In genomic region chr9:136634904-136635303, GRCh38 we compare ENCODE assay signal across 19 cellular contexts. TPM values are rescaled to one million over a fixed set of nuclear protein-coding genes. Genes with fewer than 3 reads are reported as not detected.
A peak's percentile ranks its signal among the peaks of the same experiment; 100 is the strongest.
DNase-seq lines count a peak whose midpoint lies in the region; FAIRE-seq and TF ChIP-seq lines count a peak whose summit lies in the region.
"Had no signal": no experiment of that assay in that cellular context is flagged by ENCODE, and none has a peak within 500 bp of the region (broad histone marks: within the 10 kb centered on the region; RNA-seq: fewer than 3 reads in every experiment).

No MANE protein-coding gene starts in this region.

- no peak overlapping the region for H3K4me3 ChIP-seq in BLaER1 treated with 17β-estradiol and CSF1 and Interleukin-3, amounts not matched to agents 10 nM and 100 nM
- H3K4me3 ChIP-seq in adrenal gland (no peak overlapping the region), mesenchymal stem cell (ENCODE audit: insufficient read depth in 1 of 2, low read depth in 1 of 2, low read length in 2 of 2) (no peak overlapping the region), hepatocyte (no peak overlapping the region), small intestine (ENCODE audit: low read depth in 1 of 2, low read length in 2 of 2) (no peak overlapping the region), HAP-1 (no peak overlapping the region)
- H3K4me3 ChIP-seq: A549, SK-N-MC had no signal

- no peak overlapping the region for H2BK5ac ChIP-seq in mesenchymal stem cell (ENCODE audit: low read depth, low read length, poor library complexity, severe bottlenecking)

- no peak overlapping the region for H3K27ac ChIP-seq in BLaER1 treated with 17β-estradiol and CSF1 and Interleukin-3, amounts not matched to agents 10 nM and 100 nM
- H3K27ac ChIP-seq in adrenal gland, result peak overlapping the region in 2 of 5 donors; percentile 45 to 51
- H3K27ac ChIP-seq in mesenchymal stem cell (ENCODE audit: low read length, poor library complexity, severe bottlenecking), result no peak overlapping the region
- no peak overlapping the region for H3K27ac ChIP-seq in hepatocyte
- H3K27ac ChIP-seq in small intestine (ENCODE audit: low read depth in 1 of 2, low read length in 1 of 2), result no peak overlapping the region
- H3K27ac ChIP-seq: A549, SK-N-MC had no signal

- H3K18ac ChIP-seq in mesenchymal stem cell (ENCODE audit: low read depth in 1 of 2, low read length in 2 of 2), result no peak overlapping the region

- no peak overlapping the region for H4K91ac ChIP-seq in mesenchymal stem cell (ENCODE audit: low read length)

- in situ Hi-C loops in HAP-1 (cut with MboI; ENCODE audit: low sequenced_read_pairs), result loop anchor here (5.0 kb wide), 1 partner anchor 143 kb away; no protein-coding TSS in a partner anchor

- H3K36me3 ChIP-seq in BLaER1 treated with 17β-estradiol and CSF1 and Interleukin-3, amounts not matched to agents 10 nM and 100 nM, result no peaks in the 10 kb centered on the region
- no peaks in the 10 kb centered on the region for H3K36me3 ChIP-seq in adrenal gland (replicated peaks in 1 of 2)
- no peaks in the 10 kb centered on the region for H3K36me3 ChIP-seq in mesenchymal stem cell (ENCODE audit: control insufficient read depth in 1 of 2, insufficient read depth in 2 of 2, low read depth in 1 of 2, low read length in 2 of 2)
- H3K36me3 ChIP-seq in hepatocyte (replicated peaks; ENCODE audit: insufficient read depth, low read depth), result no peaks in the 10 kb centered on the region
- no peaks in the 10 kb centered on the region for H3K36me3 ChIP-seq in small intestine (ENCODE audit: control insufficient read depth in 2 of 2, insufficient read depth in 2 of 2, low read length in 2 of 2)
- no peaks in the 10 kb centered on the region for H3K36me3 ChIP-seq in HAP-1 (replicated peaks)

- no peaks in the 10 kb centered on the region for H3K79me2 ChIP-seq in hepatocyte

- FAIRE-seq in small intestine (lab: Jason Lieb, UNC), result no peak
- FAIRE-seq: A549, GM12892, H54 had no signal

- H3K4ac ChIP-seq in mesenchymal stem cell (ENCODE audit: low read depth in 1 of 2, low read length in 2 of 2), result no peak overlapping the region

- H3K9me3 ChIP-seq in BLaER1 treated with 17β-estradiol and CSF1 and Interleukin-3, amounts not matched to agents 10 nM and 100 nM (replicated peaks in 1 of 11), result no peaks in the 10 kb centered on the region
- no peaks in the 10 kb centered on the region for H3K9me3 ChIP-seq in adrenal gland (replicated peaks in 1 of 3)
- no peaks in the 10 kb centered on the region for H3K9me3 ChIP-seq in mesenchymal stem cell (ENCODE audit: control insufficient read depth, low read length)
- no peaks in the 10 kb centered on the region for H3K9me3 ChIP-seq in hepatocyte (ENCODE audit: low read depth)
- no peaks in the 10 kb centered on the region for H3K9me3 ChIP-seq in small intestine (ENCODE audit: control insufficient read depth, low read depth)
- no peaks in the 10 kb centered on the region for H3K9me3 ChIP-seq in HAP-1
- H3K9me3 ChIP-seq: A549 had no signal

- H4K20me1 ChIP-seq in BLaER1 treated with 17β-estradiol and CSF1 and Interleukin-3, amounts not matched to agents 10 nM and 100 nM, result peaks cover 0 to 14% (median 0%) of the 10 kb centered on the region in 11 experiments; a peak in 6 of 22 replicates
- no peaks in the 10 kb centered on the region for H4K20me1 ChIP-seq in hepatocyte (ENCODE audit: insufficient read depth, poor library complexity, severe bottlenecking)

- no peak for TF ChIP-seq POLR2A in adrenal gland (IDR thresholded peaks at IDR 0.05)

- H3K14ac ChIP-seq in mesenchymal stem cell (ENCODE audit: low read length in 2 of 2), result no peak overlapping the region

- H4K8ac ChIP-seq in mesenchymal stem cell (ENCODE audit: low read length), result peak overlapping the region; percentile 43

- no peak for TF ChIP-seq CTCF in adrenal gland (IDR thresholded peaks at IDR 0.05)
- no peak for TF ChIP-seq CTCF in hepatocyte (IDR thresholded peaks at IDR 0.05; ENCODE audit: poor library complexity)

- H3K9me2 ChIP-seq in hepatocyte (replicated peaks; ENCODE audit: insufficient read depth), result no peaks in the 10 kb centered on the region

- H3K4me2 ChIP-seq in BLaER1 treated with 17β-estradiol and CSF1 and Interleukin-3, amounts not matched to agents 10 nM and 100 nM, result peak overlapping the region in 6 of 11 experiments; percentile 19 to 36 (median 30); a peak in 8 of 22 replicates
- no peak overlapping the region for H3K4me2 ChIP-seq in mesenchymal stem cell (ENCODE audit: low read length, poor library complexity, severe bottlenecking)
- H3K4me2 ChIP-seq in hepatocyte, result no peak overlapping the region
- H3K4me2 ChIP-seq: A549 had no signal

- no peak overlapping the region for H2AK5ac ChIP-seq in mesenchymal stem cell (ENCODE audit: low read length, severe bottlenecking)

- H3K9ac ChIP-seq in BLaER1 treated with 17β-estradiol and CSF1 and Interleukin-3, amounts not matched to agents 10 nM and 100 nM, result no peak overlapping the region
- H3K9ac ChIP-seq in mesenchymal stem cell (ENCODE audit: low read length), result no peak overlapping the region

- no peak overlapping the region for H2AFZ ChIP-seq in mesenchymal stem cell (ENCODE audit: low read depth, low read length)
- no peak overlapping the region for H2AFZ ChIP-seq in hepatocyte

- H2BK15ac ChIP-seq in mesenchymal stem cell (ENCODE audit: low read depth, poor library complexity, severe bottlenecking), result no peak overlapping the region

- H3K4me1 ChIP-seq in BLaER1 treated with 17β-estradiol and CSF1 and Interleukin-3, amounts not matched to agents 10 nM and 100 nM, result peaks cover 5 to 33% (median 25%) of the 10 kb centered on the region in 10 experiments; a peak in 19 of 20 replicates
- H3K4me1 ChIP-seq in adrenal gland (replicated peaks in 1 of 2), result peaks cover 0 to 5% of the 10 kb centered on the region in 2 donors
- peaks cover 8% of the 10 kb centered on the region for H3K4me1 ChIP-seq in mesenchymal stem cell (ENCODE audit: control insufficient read depth, insufficient read depth, low read depth, low read length)
- no peaks in the 10 kb centered on the region for H3K4me1 ChIP-seq in hepatocyte (ENCODE audit: insufficient read depth)
- H3K4me1 ChIP-seq in small intestine (ENCODE audit: control insufficient read depth in 2 of 2, insufficient read depth in 1 of 2, low read depth in 1 of 2, low read length in 1 of 2), result no peaks in the 10 kb centered on the region
- no peaks in the 10 kb centered on the region for H3K4me1 ChIP-seq in HAP-1
- H3K4me1 ChIP-seq: A549 had no signal

- 53 to 77% (median 57%) methylated on average over 4 to 11 of the region's 11 CpGs for WGBS in adrenal gland, 4 donors
- WGBS in mesenchymal stem cell, result 84% methylated on average over 11 of the region's 11 CpGs
- WGBS in hepatocyte (ENCODE audit: low lambda C conversion rate, missing lambda C conversion rate), result 88% methylated on average over 11 of the region's 11 CpGs
- WGBS in small intestine, 3 donors, result 61 to 70% (median 68%) methylated on average over 11 of the region's 11 CpGs

- H3K27me3 ChIP-seq in BLaER1 treated with 17β-estradiol and CSF1 and Interleukin-3, amounts not matched to agents 10 nM and 100 nM, result no peaks in the 10 kb centered on the region
- H3K27me3 ChIP-seq in adrenal gland (no peaks in the 10 kb centered on the region), mesenchymal stem cell (ENCODE audit: control insufficient read depth in 1 of 2, insufficient read depth in 1 of 2, low read length in 2 of 2) (peaks cover 0 to 40% of the 10 kb centered on the region in 2 experiments), hepatocyte (peaks cover 6% of the 10 kb centered on the region), small intestine (ENCODE audit: control insufficient read depth in 2 of 2, insufficient read depth in 2 of 2, low read length in 2 of 2) (no peaks in the 10 kb centered on the region), HAP-1 (ENCODE audit: low read depth) (no peaks in the 10 kb centered on the region)

- H3K23ac ChIP-seq in mesenchymal stem cell (ENCODE audit: low read length in 2 of 2), result no peak overlapping the region

- H3K79me1 ChIP-seq in mesenchymal stem cell (replicated peaks; ENCODE audit: low read length, poor library complexity, severe bottlenecking), result no peaks in the 10 kb centered on the region

- H2BK120ac ChIP-seq in mesenchymal stem cell (ENCODE audit: low read depth, low read length), result no peak overlapping the region

- intact Hi-C loops in adrenal gland (cut with DNase I), result no loop called here

- DNase-seq in M059J (ENCODE audit: low read depth) (peak; percentile 90), adrenal gland (peak in 6 of 7 donors; percentile 56 to 79 (median 69)), mesenchymal stem cell (no peak), hepatocyte (ENCODE audit: low spot score) (no peak), small intestine (no peak), NCI-H2196 treated with DMSO at 0.1 percent for 48 hours (lab: John Stamatoyannopoulos, UW; ENCODE audit: unreplicated experiment) (no peak), HAP-1 (ENCODE audit: low spot score in 2 of 2) (no peak)
- DNase-seq: DMS 273 treated with DMSO at 0.1 percent for 48 hours; NCI-H1417 treated with DMSO at 0.1 percent for 48 hours; NCI-H2029; NCI-H2171; NCI-H446 treated with DMSO at 0.1 percent for 48 hours; NK-92 treated with Interleukin-12 subunit alpha and Interleukin-12 subunit beta, amount 100 ng/mL, for 24 hours had no signal

- no peak overlapping the region for H2BK12ac ChIP-seq in mesenchymal stem cell (ENCODE audit: low read length in 2 of 2)

RNA-seq across cellular contexts. Expression of gene EGFL7, which starts 27.8 kb away (rescaled TPM):
- 18.0 and 20.9 TPM in 2 replicates for total RNA-seq in M059J (2014; rRNA removed; shearing (Covaris generic))
- 100 to 1,000 TPM in 2 of 8 donors, 10 to 100 TPM in 6; 47.1 to 158 (median 79.5) TPM for total RNA-seq in adrenal gland
- polyA plus RNA-seq in adrenal gland, result 100 to 1,000 TPM in 2 of 3 donors, 1 to 10 TPM in 1; 1.9 to 452 (median 190) TPM
- polyA plus RNA-seq in mesenchymal stem cell (2013, experiment 1 of 2), result 29.0 TPM
- 30.0 TPM for polyA plus RNA-seq in mesenchymal stem cell (2013, experiment 2 of 2)
- 50.0 and 52.9 TPM in 2 replicates for total RNA-seq in hepatocyte
- polyA plus RNA-seq in hepatocyte, result 82.5 and 82.6 TPM in 2 replicates
- polyA plus RNA-seq in small intestine, result 100 to 1,000 TPM in 1 of 3 donors, 10 to 100 TPM in 2; 15.4 to 114 (median 16.8) TPM
- total RNA-seq: OCI-LY7 had no signal

RNA-seq across cellular contexts. Expression of gene AGPAT2, which starts 52.4 kb away (rescaled TPM):
- total RNA-seq in M059J (2014; rRNA removed; shearing (Covaris generic)), result 47.9 and 55.7 TPM in 2 replicates
- total RNA-seq in adrenal gland (10 to 100 TPM; 31.7 to 84.5 (median 48.0) TPM), hepatocyte (125 and 136 TPM in 2 replicates)
- polyA plus RNA-seq in adrenal gland (100 to 1,000 TPM in 2 of 3 donors, 1 to 10 TPM in 1; 6.4 to 274 (median 139) TPM), hepatocyte (242 and 249 TPM in 2 replicates), small intestine (100 to 1,000 TPM; 257 to 653 (median 468) TPM)
- 38.4 TPM for polyA plus RNA-seq in mesenchymal stem cell (2013, experiment 1 of 2)
- polyA plus RNA-seq in mesenchymal stem cell (2013, experiment 2 of 2), result 36.4 TPM

Comparison
In these comparisons a context has a peak if more than half of its experiments do, and no peak if none do; other contexts are left out.
1. H3K4me2 ChIP-seq: peak in BLaER1 treated with 17β-estradiol and CSF1 and Interleukin-3, amounts not matched to agents 10 nM and 100 nM (6 of 11); none in mesenchymal stem cell (single experiment) and hepatocyte (single experiment).
2. DNase-seq: peak in M059J (single experiment) and adrenal gland (6 of 7); none in mesenchymal stem cell (single experiment), hepatocyte (single experiment), small intestine (single experiment), NCI-H2196 treated with DMSO at 0.1 percent for 48 hours (single experiment) and HAP-1 (0 of 2).